In the genomic region with DNA sequence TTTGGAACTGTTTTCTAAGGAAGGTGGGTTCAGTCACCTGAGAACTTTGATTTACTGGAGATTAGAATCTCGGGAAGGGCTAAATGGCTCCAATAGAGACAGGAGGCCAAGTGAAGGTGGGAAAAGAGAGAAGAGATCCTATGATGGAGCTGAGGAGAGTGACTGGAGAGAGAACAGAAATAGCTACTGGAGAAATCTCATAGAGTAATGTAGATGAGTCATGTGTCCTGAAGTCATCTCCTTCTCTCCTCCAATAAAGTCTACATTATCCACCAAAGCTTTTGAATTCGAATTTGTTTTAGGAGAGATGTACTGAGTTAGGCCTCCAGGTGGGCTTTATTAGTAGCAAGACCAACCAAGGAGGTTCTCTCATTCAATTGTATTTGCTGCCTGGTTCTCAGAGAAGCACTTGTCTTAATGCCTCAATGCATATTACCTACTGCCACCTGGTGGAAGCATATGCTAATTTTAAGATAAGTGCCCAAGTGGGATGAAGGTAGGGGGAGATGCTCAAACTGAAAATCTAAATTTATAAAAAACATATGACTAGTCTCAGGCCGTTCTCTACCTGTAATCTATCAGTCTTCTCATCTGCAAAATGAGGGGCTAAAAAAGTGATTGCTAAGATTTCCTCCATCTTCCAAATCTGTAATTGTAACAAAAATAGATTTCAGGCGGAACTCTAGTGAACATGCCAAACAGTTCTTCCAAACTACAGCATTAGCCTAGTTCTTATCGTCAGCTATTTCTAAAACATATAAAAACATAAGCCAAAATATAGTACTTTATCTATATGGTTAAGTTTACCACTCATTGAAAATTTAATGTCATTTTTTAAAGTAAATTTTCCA, we compare ENCODE assay signal across 8 cellular contexts. TPM values are rescaled to one million over a fixed set of nuclear protein-coding genes. Genes with fewer than 3 reads are reported as not detected.
DNase-seq lines count a peak whose midpoint lies in the region; ATAC-seq, FAIRE-seq and TF ChIP-seq lines count a peak whose summit lies in the region.

No MANE protein-coding gene starts in this region.

- FAIRE-seq in bronchial epithelial cell (lab: Jason Lieb, UNC): no peak

- no peaks in the 10 kb centered on the region for H3K27me3 ChIP-seq in bronchial epithelial cell (ENCODE audit: control insufficient read depth, insufficient read depth, low read length)

- H3K4me3 ChIP-seq in bronchial epithelial cell (ENCODE audit: low read depth, low read length): no peak overlapping the region

- no peaks in the 10 kb centered on the region for H3K36me3 ChIP-seq in bronchial epithelial cell (ENCODE audit: control insufficient read depth, insufficient read depth, low read length)

- peak; percentile 77 for ATAC-seq in HG02981 (IDR thresholded peaks at IDR 0.05; ENCODE audit: unreplicated experiment)
- no peak for ATAC-seq in GM18858 (IDR thresholded peaks at IDR 0.05; ENCODE audit: unreplicated experiment)

- TF ChIP-seq CTCF in GM12872 (IDR thresholded peaks at IDR 0.05; ENCODE audit: insufficient read depth, low read depth, low read length) (peak; percentile 63), bronchial epithelial cell (IDR thresholded peaks at IDR 0.05; ENCODE audit: insufficient read depth, low read length, severe bottlenecking) (peak; percentile 66)

- DNase-seq in AG20443 (ENCODE audit: low spot score) (peak; percentile 16), NCI-H524 treated with DMSO at 0.1 percent for 48 hours (lab: John Stamatoyannopoulos, UW) (peak; percentile 4), bronchial epithelial cell (ENCODE audit: low read depth) (peak; percentile 71), myocyte (ENCODE audit: low read depth) (peak; percentile 46), DMS79 treated with DMSO at 0.1 percent for 48 hours (lab: John Stamatoyannopoulos, UW) (no peak)

RNA-seq across cellular contexts. Expression of gene TXK, which starts 24.4 kb away (rescaled TPM):
- under 0.01 and 0.13 TPM in 2 replicates for total RNA-seq in bronchial epithelial cell
- total RNA-seq in myocyte: 1.1 and 2.7 TPM in 2 replicates
- 0.81 TPM for polyA plus RNA-seq in myocyte (2012)
